ENCODE assay signal across 10 cellular contexts in the genomic region with DNA sequence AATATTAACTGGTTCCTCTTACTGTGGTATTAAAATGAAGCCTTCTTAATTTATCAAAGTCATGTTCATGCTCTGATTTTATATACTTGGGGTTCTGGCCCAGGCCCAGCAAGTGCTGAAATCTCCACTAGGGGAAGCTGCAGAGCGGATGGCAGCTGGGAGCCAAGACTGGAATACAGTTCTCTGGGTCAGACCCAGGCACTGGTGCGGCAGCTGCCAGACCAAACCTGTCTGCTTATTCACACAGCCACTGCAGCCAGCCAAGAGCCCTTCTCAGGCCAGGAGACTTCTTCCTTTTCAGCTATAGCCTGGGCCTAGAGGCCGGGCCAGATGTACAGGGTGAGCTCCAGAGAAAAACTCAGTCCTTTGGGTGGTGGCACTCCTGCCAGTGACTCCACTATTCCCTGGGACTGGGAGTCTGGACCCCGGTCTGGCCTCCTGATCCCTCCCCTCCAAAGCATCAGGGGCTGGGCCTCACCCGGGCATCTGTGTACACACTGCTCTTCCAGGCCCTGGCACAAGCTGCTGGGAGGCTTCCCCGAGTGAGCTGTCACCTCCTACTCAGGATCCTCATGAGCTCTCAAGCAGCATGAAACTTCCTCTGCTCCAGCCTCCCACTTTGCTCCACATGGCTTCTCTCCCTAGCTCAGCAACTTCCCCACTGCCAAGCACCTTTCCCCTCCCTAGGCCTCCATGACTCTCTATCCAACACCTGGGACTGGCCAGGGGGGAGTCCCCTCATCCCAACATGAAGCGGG. TPM values are rescaled to one million over a fixed set of nuclear protein-coding genes. Genes with fewer than 3 reads are reported as not detected.
DNase-seq lines count a peak whose midpoint lies in the region; ATAC-seq, FAIRE-seq and TF ChIP-seq lines count a peak whose summit lies in the region.
"Had no signal": no experiment of that assay in that cellular context is flagged by ENCODE, and none has a peak within 500 bp of the region (broad histone marks: within the 10 kb centered on the region; RNA-seq: fewer than 3 reads in every experiment).

No MANE protein-coding gene starts in this region.

- peak overlapping the region in 1 of 2 donors; percentile 72 for H3K9ac ChIP-seq in kidney (ENCODE audit: low read length in 2 of 2)

- H3K27me3 ChIP-seq in testis, result no peaks in the 10 kb centered on the region

- no peak for ATAC-seq in GM19023 (IDR thresholded peaks at IDR 0.05; ENCODE audit: unreplicated experiment)

- peak overlapping the region; percentile 49 to 91 for H3K27ac ChIP-seq in kidney (ENCODE audit: low read depth in 2 of 2, low read length in 2 of 2)
- peak overlapping the region in 1 of 2 donors; percentile 64 for H3K27ac ChIP-seq in testis

- no peak for FAIRE-seq in kidney (lab: Jason Lieb, UNC)
- FAIRE-seq: A204.1 had no signal

- TF ChIP-seq CTCF in astrocyte of the spinal cord (IDR thresholded peaks at IDR 0.05; ENCODE audit: low read depth, low read length) (peak; percentile 54), kidney (IDR thresholded peaks at IDR 0.05; ENCODE audit: borderline replicate concordance, extremely low read depth, insufficient read depth) (no peak), testis (IDR thresholded peaks at IDR 0.05) (peak; percentile 12 to 39 (median 37))

- intact Hi-C loops in kidney (cut with DNase I), result no loop called here
- intact Hi-C loops in testis (cut with DNase I; ENCODE audit: low total_unique reads), result no loop called here

- peaks cover 10 to 15% of the 10 kb centered on the region in 2 donors for H3K36me3 ChIP-seq in kidney (ENCODE audit: control insufficient read depth in 1 of 2, insufficient read depth in 2 of 2, low read length in 2 of 2)
- no peaks in the 10 kb centered on the region for H3K36me3 ChIP-seq in testis (ENCODE audit: low read depth, missing control alignments)

- H3K9me3 ChIP-seq in kidney (ENCODE audit: control insufficient read depth in 1 of 2, low read length in 2 of 2) (no peaks in the 10 kb centered on the region), testis (no peaks in the 10 kb centered on the region)

- 46 to 48% methylated on average over 6 to 7 of the region's 7 CpGs for WGBS in testis, 2 donors

- no peak for TF ChIP-seq POLR2A in testis (IDR thresholded peaks at IDR 0.05)

- H3K4me3 ChIP-seq in astrocyte of the spinal cord (ENCODE audit: low read depth, low read length) (no peak overlapping the region), kidney (ENCODE audit: low read length in 2 of 2) (no peak overlapping the region), testis (no peak overlapping the region)

- DNase-seq in DMS53 (lab: John Stamatoyannopoulos, UW) (peak; percentile 22), DMS53 treated with DMSO at 0.1 percent for 48 hours (lab: John Stamatoyannopoulos, UW; ENCODE audit: unreplicated experiment) (no peak), astrocyte of the spinal cord (ENCODE audit: low read depth, low spot score) (peak; percentile 36), kidney (no peak), testis (peak; percentile 32), NCI-H128 (lab: John Stamatoyannopoulos, UW; ENCODE audit: unreplicated experiment) (no peak), D341Med (ENCODE audit: low spot score) (no peak)

- peaks cover 54 to 62% of the 10 kb centered on the region in 2 donors for H3K4me1 ChIP-seq in kidney (ENCODE audit: control insufficient read depth in 1 of 2, insufficient read depth in 1 of 2, low read depth in 1 of 2, low read length in 2 of 2)
- peaks cover 67% of the 10 kb centered on the region for H3K4me1 ChIP-seq in testis

- in situ Hi-C loops in astrocyte of the spinal cord (cut with HindIII; ENCODE audit: low sequenced_read_pairs), result no loop called here

RNA-seq across cellular contexts. Expression of a gene that starts 24.4 kb away (rescaled TPM):
- 100 TPM for total RNA-seq in kidney
- polyA plus RNA-seq in kidney (ENCODE audit: insufficient read depth, low read depth, low replicate concordance), result 208 TPM
- total RNA-seq in testis, result 100 to 1,000 TPM in 1 of 2 donors, 10 to 100 TPM in 1; 95.0 to 135 TPM
- 165 TPM for polyA plus RNA-seq in testis (ENCODE audit: insufficient read depth, low read depth, low replicate concordance)

RNA-seq across cellular contexts. Expression of a gene that starts 25.6 kb away (rescaled TPM):
- total RNA-seq in kidney (139 TPM), testis (1 to 10 TPM; 4.9 to 7.7 TPM)
- polyA plus RNA-seq in kidney (ENCODE audit: insufficient read depth, low read depth, low replicate concordance) (1,022 TPM), testis (ENCODE audit: insufficient read depth, low read depth, low replicate concordance) (11.5 TPM)
- total RNA-seq: T-helper 1 cell treated with Interleukin-12 subunit alpha and Interleukin-12 subunit beta and Interleukin-4 antibody, amounts not matched to agents 30 ng/mL and 1 ng/mL, for 36 hours had no signal

RNA-seq across cellular contexts. Expression of a gene that starts 26.8 kb away (rescaled TPM):
- not detected for total RNA-seq in kidney
- polyA plus RNA-seq in kidney (ENCODE audit: insufficient read depth, low read depth, low replicate concordance), result 2.7 TPM
- total RNA-seq in testis, result 1 to 10 TPM; 1.2 to 1.7 TPM
- not detected for polyA plus RNA-seq in testis (ENCODE audit: insufficient read depth, low read depth, low replicate concordance)
- total RNA-seq: T-helper 1 cell treated with Interleukin-12 subunit alpha and Interleukin-12 subunit beta and Interleukin-4 antibody, amounts not matched to agents 30 ng/mL and 1 ng/mL, for 36 hours had no signal

RNA-seq across cellular contexts. Expression of a gene that starts 40.3 kb away (rescaled TPM):
- total RNA-seq in kidney (23.6 TPM), testis (10 to 100 TPM; 62.0 to 62.7 TPM)
- polyA plus RNA-seq in kidney (ENCODE audit: insufficient read depth, low read depth, low replicate concordance) (14.6 TPM), testis (ENCODE audit: insufficient read depth, low read depth, low replicate concordance) (26.7 TPM)

Comparison
In these comparisons a context has a peak if more than half of its experiments do, and no peak if none do; other contexts are left out.
1. DNase-seq: peak in DMS53 (single experiment), astrocyte of the spinal cord (single experiment) and testis (single experiment); none in DMS53 treated with DMSO at 0.1 percent for 48 hours (single experiment), kidney (single experiment), NCI-H128 (single experiment) and D341Med (single experiment).
2. RNA of a gene that starts 25.6 kb away (total RNA-seq): 139 TPM in kidney (single experiment); 4.9 to 7.7 TPM in testis; every median in the first group is over 10 times any median in the second.